8 cellular contexts compared by ENCODE assay signal in the genomic region with DNA sequence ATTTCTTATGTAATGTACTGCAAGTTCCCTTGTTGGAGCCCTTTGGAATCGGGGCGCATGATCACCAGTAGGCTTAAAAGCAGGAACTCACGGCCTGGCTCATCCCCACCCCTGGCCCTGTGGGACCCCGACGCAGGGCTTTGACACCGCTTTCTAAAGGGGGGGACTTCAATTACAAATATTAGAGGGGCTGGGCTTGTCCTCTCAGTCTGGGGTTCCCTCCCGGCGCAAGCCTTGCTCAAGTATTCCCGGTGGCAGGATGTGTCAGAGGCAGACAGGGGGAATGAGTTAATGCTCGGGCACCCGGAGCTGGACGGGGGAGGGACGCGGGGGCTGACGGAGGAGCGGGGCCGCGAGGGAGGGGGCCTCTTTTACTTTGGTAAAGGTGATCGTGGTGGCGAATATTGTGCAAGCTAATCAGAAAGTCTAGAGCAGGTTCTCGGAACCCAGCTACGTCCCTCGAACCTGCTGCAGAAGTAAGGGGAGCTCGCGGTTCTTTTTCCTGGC. TPM values are rescaled to one million over a fixed set of nuclear protein-coding genes. Genes with fewer than 3 reads are reported as not detected.
DNase-seq lines count a peak whose midpoint lies in the region; ATAC-seq and TF ChIP-seq lines count a peak whose summit lies in the region.

No MANE protein-coding gene starts in this region.

- POLR2A ChIA-PET in activated B cell treated with CpG ODN at 0.5 μM for 24 hours (lab: Charles Lee), result interaction anchor here (1.3 kb wide), 1 partner anchor 445 kb away, joined by 3 read pairs; a partner anchor contains a TSS

- H3K36me3 Mint-ChIP-seq in activated B cell treated with CpG ODN at 0.5 μM for 24 hours (ENCODE audit: low read depth), result no peaks in the 10 kb centered on the region

- DNase-seq in DMS53 (lab: John Stamatoyannopoulos, UW), result peak; percentile 20
- DNase-seq in DMS53 treated with DMSO at 0.1 percent for 48 hours (lab: John Stamatoyannopoulos, UW; ENCODE audit: unreplicated experiment), result no peak
- no peak for DNase-seq in activated B cell treated with CpG ODN at 0.5 μM for 24 hours
- peak in 1 of 2 donors; percentile 17 for DNase-seq in foreskin keratinocyte
- peak; percentile 20 to 94 (median 56) for DNase-seq in posterior cingulate gyrus
- DNase-seq in OCI-M1 (lab: John Stamatoyannopoulos, UW), result no peak
- DNase-seq in DMS153 treated with DMSO at 0.1 percent for 48 hours (lab: John Stamatoyannopoulos, UW; ENCODE audit: unreplicated experiment), result no peak

- H3K27me3 Mint-ChIP-seq in activated B cell treated with CpG ODN at 0.5 μM for 24 hours, result peaks cover 41% of the 10 kb centered on the region

- H3K27ac ChIP-seq in foreskin keratinocyte, result no peak overlapping the region

- H3K27ac Mint-ChIP-seq in activated B cell treated with CpG ODN at 0.5 μM for 24 hours, result no peak overlapping the region

- CTCF ChIA-PET in activated B cell treated with CpG ODN at 0.5 μM for 24 hours (lab: Charles Lee), result no interaction called here

- H3K4me1 Mint-ChIP-seq in activated B cell treated with CpG ODN at 0.5 μM for 24 hours, result peaks cover 29% of the 10 kb centered on the region

- peaks cover 59% of the 10 kb centered on the region for H3K27me3 ChIP-seq in foreskin keratinocyte

- no peaks in the 10 kb centered on the region for H3K9me3 Mint-ChIP-seq in activated B cell treated with CpG ODN at 0.5 μM for 24 hours

- intact Hi-C loops in activated B cell treated with CpG ODN at 0.5 μM for 24 hours (cut with micrococcal nuclease), result loop anchor here (2.0 kb wide), 1 partner anchor 774 kb away; no protein-coding TSS in a partner anchor
- intact Hi-C loops in posterior cingulate gyrus (cut with DNase I), result no loop called here

- H3K4me1 ChIP-seq in foreskin keratinocyte, result no peaks in the 10 kb centered on the region

- peak overlapping the region; percentile 67 for H3K4me3 Mint-ChIP-seq in activated B cell treated with CpG ODN at 0.5 μM for 24 hours

- ATAC-seq in activated B cell treated with CpG ODN at 0.5 μM for 24 hours (ENCODE audit: low read depth), result no peak
- ATAC-seq in foreskin keratinocyte, result peak; percentile 68
- no peak for ATAC-seq in GM21367 (IDR thresholded peaks at IDR 0.05; ENCODE audit: unreplicated experiment)

- TF ChIP-seq CTCF in activated B cell treated with CpG ODN at 0.5 μM for 24 hours (IDR thresholded peaks at IDR 0.05) (no peak), foreskin keratinocyte (conservative IDR thresholded peaks at IDR 0.05) (no peak)

RNA-seq across cellular contexts. Expression of a gene that starts 1.2 kb away (rescaled TPM):
- total RNA-seq in activated B cell treated with CpG ODN at 0.5 μM for 24 hours (not detected in 2 replicates), foreskin keratinocyte (not detected in 2 replicates)
- polyA plus RNA-seq in foreskin keratinocyte, result not detected in 2 replicates

Comparison
In these comparisons a context has a peak if more than half of its experiments do, and no peak if none do; other contexts are left out.
1. DNase-seq: peak in DMS53 (single experiment) and posterior cingulate gyrus (10 of 10); none in DMS53 treated with DMSO at 0.1 percent for 48 hours (single experiment), activated B cell treated with CpG ODN at 0.5 μM for 24 hours (single experiment), OCI-M1 (single experiment) and DMS153 treated with DMSO at 0.1 percent for 48 hours (single experiment).